Comparison of ENCODE assay signal across 9 cellular contexts in genomic region chr22:23240639-23241389, GRCh38.
DNase-seq lines count a peak whose midpoint lies in the region; ATAC-seq and TF ChIP-seq lines count a peak whose summit lies in the region.
"Had no signal": no experiment of that assay in that cellular context is flagged by ENCODE, and none has a peak within 500 bp of the region (broad histone marks: within the 10 kb centered on the region; RNA-seq: fewer than 3 reads in every experiment).

No MANE protein-coding gene starts in this region.

- DNase-seq in GM12865 (ENCODE audit: low read depth) (peak; percentile 17), OCI-M1 (lab: John Stamatoyannopoulos, UW) (peak; percentile 36), dermis blood vessel endothelial cell (peak; percentile 81), progenitor cell of endocrine pancreas (ENCODE audit: low spot score, unreplicated experiment) (no peak), NOMO-1 (lab: John Stamatoyannopoulos, UW; ENCODE audit: unreplicated experiment in 2 of 2) (no peak), NCI-H2227 (lab: John Stamatoyannopoulos, UW; ENCODE audit: unreplicated experiment) (no peak)

- H3K4me3 ChIP-seq in GM12865 (ENCODE audit: low read depth, low read length), result no peak overlapping the region
- H3K4me3 ChIP-seq: skin epidermis had no signal

- no peaks in the 10 kb centered on the region for H3K9me3 Mint-ChIP-seq in progenitor cell of endocrine pancreas (ENCODE audit: low read depth)

- H3K36me3 Mint-ChIP-seq in progenitor cell of endocrine pancreas (ENCODE audit: insufficient read depth), result peaks cover 7% of the 10 kb centered on the region

- H3K4me1 Mint-ChIP-seq in progenitor cell of endocrine pancreas (ENCODE audit: low read depth), result peaks cover 56% of the 10 kb centered on the region

- no peaks in the 10 kb centered on the region for H3K27me3 Mint-ChIP-seq in progenitor cell of endocrine pancreas

- H3K27ac Mint-ChIP-seq in progenitor cell of endocrine pancreas, result peak overlapping the region; percentile 62

- no peak for ATAC-seq in HG03342 (IDR thresholded peaks at IDR 0.05; ENCODE audit: unreplicated experiment)
- ATAC-seq in GM21723 (IDR thresholded peaks at IDR 0.05; ENCODE audit: unreplicated experiment), result no peak

- no peak overlapping the region for H3K4me3 Mint-ChIP-seq in progenitor cell of endocrine pancreas (ENCODE audit: low read depth)

- TF ChIP-seq CTCF in GM12865 (IDR thresholded peaks at IDR 0.05; ENCODE audit: insufficient read depth, low read depth, low read length, missing control alignments) (no peak), progenitor cell of endocrine pancreas (IDR thresholded peaks at IDR 0.05; ENCODE audit: unreplicated experiment) (peak; percentile 40)

Comparison
In these comparisons a context has a peak if more than half of its experiments do, and no peak if none do; other contexts are left out.
1. DNase-seq: peak in GM12865 (single experiment), OCI-M1 (single experiment) and dermis blood vessel endothelial cell (single experiment); none in progenitor cell of endocrine pancreas (single experiment), NOMO-1 (0 of 2) and NCI-H2227 (single experiment).